ENCODE assay signal across 11 cellular contexts in genomic region chr20:3175270-3175669, GRCh38. TPM values are rescaled to one million over a fixed set of nuclear protein-coding genes. Genes with fewer than 3 reads are reported as not detected.
A peak's percentile ranks its signal among the peaks of the same experiment; 100 is the strongest.
DNase-seq lines count a peak whose midpoint lies in the region; ATAC-seq, FAIRE-seq and TF ChIP-seq lines count a peak whose summit lies in the region.
"Had no signal": no experiment of that assay in that cellular context is flagged by ENCODE, and none has a peak within 500 bp of the region (broad histone marks: within the 10 kb centered on the region; RNA-seq: fewer than 3 reads in every experiment).

No MANE protein-coding gene starts in this region.

- intact Hi-C loops in A673 (cut with micrococcal nuclease; ENCODE audit: unreplicated experiment) (no loop called here), dorsolateral prefrontal cortex (cut with DNase I) (no loop called here)
- intact Hi-C loops in activated CD8-positive, alpha-beta T cell treated with anti-CD3 and anti-CD28 coated beads for 36 hours (cut with micrococcal nuclease): no loop called here

- POLR2A ChIA-PET in A673 (lab: Charles Lee; ENCODE audit: low non-redundant PET): no interaction called here
- POLR2A ChIA-PET in activated CD8-positive, alpha-beta T cell treated with anti-CD3 and anti-CD28 coated beads for 36 hours (lab: Charles Lee): no interaction called here

- no TSS peak for BruUV-seq in A673 (replicated peaks; lab: Mats Ljungman, UMichigan)

- H3K9me3 Mint-ChIP-seq in mesothelial cell of epicardium: no peaks in the 10 kb centered on the region
- no peaks in the 10 kb centered on the region for H3K9me3 Mint-ChIP-seq in activated CD8-positive, alpha-beta T cell treated with anti-CD3 and anti-CD28 coated beads for 36 hours

- H3K27ac ChIP-seq in A673 (ENCODE audit: low read depth, low read length, poor library complexity, severe bottlenecking) (peak overlapping the region; percentile 84), HUES64 (ENCODE audit: low read depth, low read length) (peak overlapping the region; percentile 48; the same call in 1 of the 2 replicates), dorsolateral prefrontal cortex (peak overlapping the region in 41 of 59 donors; percentile 2 to 96 (median 85))

- H3K9me3 ChIP-seq in A673 (ENCODE audit: low read depth, low read length, poor library complexity, severe bottlenecking): no peaks in the 10 kb centered on the region
- H3K9me3 ChIP-seq in HUES64 (ENCODE audit: insufficient read depth, low read depth, low read length): no peaks in the 10 kb centered on the region
- H3K9me3 ChIP-seq: gastroesophageal sphincter had no signal

- H3K4me3 ChIP-seq in A673 (ENCODE audit: low read depth, low read length, poor library complexity, severe bottlenecking): peak overlapping the region; percentile 86
- H3K4me3 ChIP-seq in HUES64 (ENCODE audit: low read length): peak overlapping the region; percentile 88
- peak overlapping the region in 49 of 59 donors; percentile 68 to 100 (median 93) for H3K4me3 ChIP-seq in dorsolateral prefrontal cortex

- peaks cover 18% of the 10 kb centered on the region for H3K27me3 Mint-ChIP-seq in mesothelial cell of epicardium (ENCODE audit: low read depth)
- peaks cover 13% of the 10 kb centered on the region for H3K27me3 Mint-ChIP-seq in activated CD8-positive, alpha-beta T cell treated with anti-CD3 and anti-CD28 coated beads for 36 hours

- H3K36me3 Mint-ChIP-seq in mesothelial cell of epicardium: peaks cover under 1% of the 10 kb centered on the region
- no peaks in the 10 kb centered on the region for H3K36me3 Mint-ChIP-seq in activated CD8-positive, alpha-beta T cell treated with anti-CD3 and anti-CD28 coated beads for 36 hours (ENCODE audit: low read depth)

- no peak for FAIRE-seq in GM19239 (lab: Jason Lieb, UNC)

- WGBS in HUES64: 68% methylated on average over 1 of the region's 1 CpG

- peaks cover 4% of the 10 kb centered on the region for H3K4me1 ChIP-seq in A673 (ENCODE audit: insufficient read depth, low read length, poor library complexity, severe bottlenecking)
- peaks cover 25% of the 10 kb centered on the region for H3K4me1 ChIP-seq in HUES64 (ENCODE audit: insufficient read depth, low read length)

- H3K4me1 Mint-ChIP-seq in mesothelial cell of epicardium: peaks cover 20% of the 10 kb centered on the region
- H3K4me1 Mint-ChIP-seq in activated CD8-positive, alpha-beta T cell treated with anti-CD3 and anti-CD28 coated beads for 36 hours (ENCODE audit: low read depth): peaks cover 13% of the 10 kb centered on the region

- H3K27me3 ChIP-seq in A673 (replicated peaks; ENCODE audit: insufficient read depth, low read depth, low read length, poor library complexity) (no peaks in the 10 kb centered on the region), HUES64 (ENCODE audit: insufficient read depth, low read length) (peaks cover 9% of the 10 kb centered on the region; the same call in 1 of the 2 replicates), dorsolateral prefrontal cortex (no peaks in the 10 kb centered on the region)
- H3K27me3 ChIP-seq: gastroesophageal sphincter had no signal

- no peak for DNase-seq in A673 (ENCODE audit: low spot score)
- DNase-seq in dorsolateral prefrontal cortex: no peak
- no peak for DNase-seq in mesothelial cell of epicardium (ENCODE audit: low spot score in 2 of 2, unreplicated experiment in 2 of 2)
- no peak for DNase-seq in GM19239 (ENCODE audit: insufficient read length, low spot score)
- DNase-seq in stimulated activated CD4-positive, alpha-beta T cell treated with anti-CD3 and anti-CD28 coated beads, Interleukin-2, amount 100 ng/mL, for 24 hours: no peak
- DNase-seq in activated CD8-positive, alpha-beta T cell treated with anti-CD3 and anti-CD28 coated beads for 36 hours: no peak
- DNase-seq: AML-193, substantia nigra had no signal

- H3K27ac Mint-ChIP-seq in mesothelial cell of epicardium: peak overlapping the region; percentile 23
- no peak overlapping the region for H3K27ac Mint-ChIP-seq in activated CD8-positive, alpha-beta T cell treated with anti-CD3 and anti-CD28 coated beads for 36 hours

- H3K36me3 ChIP-seq in A673 (ENCODE audit: insufficient read depth, low read length, poor library complexity, severe bottlenecking): no peaks in the 10 kb centered on the region
- no peaks in the 10 kb centered on the region for H3K36me3 ChIP-seq in HUES64 (ENCODE audit: insufficient read depth, low read length)
- H3K36me3 ChIP-seq: gastroesophageal sphincter had no signal

- ATAC-seq in HG03565 (IDR thresholded peaks at IDR 0.05; ENCODE audit: unreplicated experiment): no peak
- ATAC-seq in activated CD8-positive, alpha-beta T cell treated with anti-CD3 and anti-CD28 coated beads for 36 hours: no peak
- ATAC-seq: gastroesophageal sphincter had no signal

- CTCF ChIA-PET in A673 (lab: Charles Lee): no interaction called here
- CTCF ChIA-PET in activated CD8-positive, alpha-beta T cell treated with anti-CD3 and anti-CD28 coated beads for 36 hours (lab: Charles Lee): interaction anchor here (0.9 kb wide), 1 partner anchor 44 kb away, joined by 3 read pairs; no protein-coding TSS in a partner anchor

- H3K4me3 Mint-ChIP-seq in mesothelial cell of epicardium: peak overlapping the region; percentile 94
- no peak overlapping the region for H3K4me3 Mint-ChIP-seq in activated CD8-positive, alpha-beta T cell treated with anti-CD3 and anti-CD28 coated beads for 36 hours

- TF ChIP-seq CTCF in A673 (conservative IDR thresholded peaks at IDR 0.05; ENCODE audit: low read depth, low read length) (no peak), dorsolateral prefrontal cortex (IDR thresholded peaks at IDR 0.05 in 54 of 56, conservative IDR thresholded peaks at IDR 0.05 in 2 of 56; ENCODE audit: low read depth in 1 of 56, partially characterized antibody in 56 of 56) (no peak), mesothelial cell of epicardium (IDR thresholded peaks at IDR 0.05; ENCODE audit: unreplicated experiment) (no peak)
- no peak for TF ChIP-seq CTCF in activated CD8-positive, alpha-beta T cell treated with anti-CD3 and anti-CD28 coated beads for 36 hours (IDR thresholded peaks at IDR 0.05)

- H3K9ac ChIP-seq in HUES64 (ENCODE audit: low read depth, low read length): peak overlapping the region; percentile 82; the same call in 1 of the 2 replicates

RNA-seq across cellular contexts. Expression of gene LZTS3, which starts 1.9 kb away (rescaled TPM):
- total RNA-seq in A673 (2021) (6.1 and 7.5 TPM in 2 replicates), dorsolateral prefrontal cortex (100 to 1,000 TPM in 117 of 120 experiments, 10 to 100 TPM in 3; 55.7 to 232 (median 165) TPM), mesothelial cell of epicardium (14.1 to 15.1 TPM (median 14.2 TPM) in 3 replicates)
- polyA plus RNA-seq in HUES64 (2013, experiment 1 of 2): 7.1 TPM
- 9.7 TPM for polyA plus RNA-seq in HUES64 (2013, experiment 2 of 2)
- 1 to 10 TPM; 1.3 to 1.4 TPM for total RNA-seq in activated CD8-positive, alpha-beta T cell treated with anti-CD3 and anti-CD28 coated beads for 36 hours

RNA-seq across cellular contexts. Expression of gene FASTKD5, which starts 15.6 kb away (rescaled TPM):
- total RNA-seq in A673 (2021) (17.6 and 20.4 TPM in 2 replicates), dorsolateral prefrontal cortex (10 to 100 TPM; 10.4 to 25.9 (median 18.3) TPM), mesothelial cell of epicardium (19.1 to 19.8 TPM (median 19.7 TPM) in 3 replicates)
- 16.4 TPM for polyA plus RNA-seq in HUES64 (2013, experiment 1 of 2)
- 16.9 TPM for polyA plus RNA-seq in HUES64 (2013, experiment 2 of 2)
- 10 to 100 TPM; 17.3 to 18.1 TPM for total RNA-seq in activated CD8-positive, alpha-beta T cell treated with anti-CD3 and anti-CD28 coated beads for 36 hours

RNA-seq across cellular contexts. Expression of gene UBOX5, which starts 15.6 kb away (rescaled TPM):
- total RNA-seq in A673 (2021): 6.1 and 7.9 TPM in 2 replicates
- 4.5 TPM for polyA plus RNA-seq in HUES64 (2013, experiment 1 of 2)
- 5.1 TPM for polyA plus RNA-seq in HUES64 (2013, experiment 2 of 2)
- 10 to 100 TPM in 52 of 120 experiments, 1 to 10 TPM in 68; 6.1 to 13.0 (median 9.5) TPM for total RNA-seq in dorsolateral prefrontal cortex
- 11.6 to 12.3 TPM (median 11.6 TPM) in 3 replicates for total RNA-seq in mesothelial cell of epicardium
- total RNA-seq in activated CD8-positive, alpha-beta T cell treated with anti-CD3 and anti-CD28 coated beads for 36 hours: 1 to 10 TPM; 5.0 to 6.9 TPM

RNA-seq across cellular contexts. Expression of gene DDRGK1, which starts 29.2 kb away (rescaled TPM):
- total RNA-seq in A673 (2021) (60.2 and 72.0 TPM in 2 replicates), dorsolateral prefrontal cortex (100 to 1,000 TPM in 119 of 120 experiments, 10 to 100 TPM in 1; 98.5 to 184 (median 132) TPM), mesothelial cell of epicardium (62.7 to 63.0 TPM (median 63.0 TPM) in 3 replicates)
- polyA plus RNA-seq in HUES64 (2013, experiment 1 of 2): 32.8 TPM
- polyA plus RNA-seq in HUES64 (2013, experiment 2 of 2): 31.5 TPM
- total RNA-seq in activated CD8-positive, alpha-beta T cell treated with anti-CD3 and anti-CD28 coated beads for 36 hours: 10 to 100 TPM; 50.1 to 54.1 TPM

RNA-seq across cellular contexts. Expression of gene ITPA, which starts 34.0 kb away (rescaled TPM):
- total RNA-seq in A673 (2021) (79.9 and 81.3 TPM in 2 replicates), dorsolateral prefrontal cortex (10 to 100 TPM; 18.3 to 51.4 (median 33.9) TPM), mesothelial cell of epicardium (54.7 to 59.3 TPM (median 57.6 TPM) in 3 replicates)
- 54.0 TPM for polyA plus RNA-seq in HUES64 (2013, experiment 1 of 2)
- polyA plus RNA-seq in HUES64 (2013, experiment 2 of 2): 49.3 TPM
- total RNA-seq in activated CD8-positive, alpha-beta T cell treated with anti-CD3 and anti-CD28 coated beads for 36 hours: 10 to 100 TPM; 56.3 to 66.9 TPM
